Comparison of ENCODE assay signal across 11 cellular contexts in the genomic region with DNA sequence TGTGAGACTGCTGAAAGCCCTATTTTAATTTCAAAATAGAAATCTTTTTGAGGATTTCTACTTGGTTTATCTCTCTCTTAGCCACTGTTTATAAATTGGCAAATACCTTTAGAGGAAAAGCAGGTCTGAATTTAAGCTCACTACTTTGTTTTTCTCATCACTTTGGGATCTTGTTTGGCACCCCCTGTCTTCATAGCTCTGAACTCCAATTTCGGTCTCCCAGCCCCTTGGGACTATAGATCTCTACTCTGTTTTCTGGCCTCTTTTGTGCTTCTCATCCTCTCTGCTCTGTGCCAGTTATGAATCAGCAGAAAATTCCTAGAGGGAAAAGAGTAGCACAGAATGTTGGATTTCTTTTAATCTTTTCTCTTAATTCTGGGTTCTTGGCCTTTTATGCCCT.
DNase-seq lines count a peak whose midpoint lies in the region; ATAC-seq and TF ChIP-seq lines count a peak whose summit lies in the region.
"Had no signal": no experiment of that assay in that cellular context is flagged by ENCODE, and none has a peak within 500 bp of the region (broad histone marks: within the 10 kb centered on the region; RNA-seq: fewer than 3 reads in every experiment).

No MANE protein-coding gene starts in this region.

- TF ChIP-seq CTCF in MM.1S (IDR thresholded peaks at IDR 0.05; ENCODE audit: low read length) (peak; percentile 40), chondrocyte (IDR thresholded peaks at IDR 0.05) (peak; percentile 57)

- no peak overlapping the region for H3K4me3 ChIP-seq in MM.1S (ENCODE audit: low read length)
- no peak overlapping the region for H3K4me3 ChIP-seq in naive thymus-derived CD4-positive, alpha-beta T cell (ENCODE audit: low read length)
- H3K4me3 ChIP-seq: thoracic aorta had no signal

- H3K4me1 Mint-ChIP-seq in chondrocyte (ENCODE audit: low read depth): no peaks in the 10 kb centered on the region
- peaks cover 9 to 76% (median 63%) of the 10 kb centered on the region in 7 donors for H3K4me1 Mint-ChIP-seq in naive thymus-derived CD4-positive, alpha-beta T cell
- H3K4me1 Mint-ChIP-seq in activated T-helper 17 cell treated with anti-CD3 and anti-CD28 coated beads, Interleukin-2, amount 50 U/mL, for 72 hours: peaks cover 17% of the 10 kb centered on the region

- H3K4me3 Mint-ChIP-seq in chondrocyte (ENCODE audit: unreplicated experiment): no peak overlapping the region
- peak overlapping the region in 3 of 10 donors; percentile 33 to 49 (median 36) for H3K4me3 Mint-ChIP-seq in naive thymus-derived CD4-positive, alpha-beta T cell
- no peak overlapping the region for H3K4me3 Mint-ChIP-seq in activated T-helper 17 cell treated with anti-CD3 and anti-CD28 coated beads, Interleukin-2, amount 50 U/mL, for 72 hours

- H4K20me1 ChIP-seq in MM.1S (ENCODE audit: insufficient read depth, low read length): no peaks in the 10 kb centered on the region

- intact Hi-C loops in naive thymus-derived CD4-positive, alpha-beta T cell (cut with micrococcal nuclease): loop anchor here in 1 of 2 donors (1.0 kb wide), 1 partner anchor 236 kb away; no protein-coding TSS in a partner anchor

- peaks cover 8% of the 10 kb centered on the region for H3K9me3 Mint-ChIP-seq in chondrocyte (ENCODE audit: low read depth)
- H3K9me3 Mint-ChIP-seq in naive thymus-derived CD4-positive, alpha-beta T cell: peaks cover 0 to 12% (median 1%) of the 10 kb centered on the region in 11 donors
- peaks cover 1% of the 10 kb centered on the region for H3K9me3 Mint-ChIP-seq in activated T-helper 17 cell treated with anti-CD3 and anti-CD28 coated beads, Interleukin-2, amount 50 U/mL, for 72 hours

- no peaks in the 10 kb centered on the region for H3K36me3 Mint-ChIP-seq in chondrocyte (ENCODE audit: low read depth)
- H3K36me3 Mint-ChIP-seq in naive thymus-derived CD4-positive, alpha-beta T cell: peaks cover 8 to 56% (median 26%) of the 10 kb centered on the region in 5 donors
- H3K36me3 Mint-ChIP-seq in activated T-helper 17 cell treated with anti-CD3 and anti-CD28 coated beads, Interleukin-2, amount 50 U/mL, for 72 hours (ENCODE audit: low read depth): peaks cover 5% of the 10 kb centered on the region

- H3K9me3 ChIP-seq in MM.1S (replicated peaks; ENCODE audit: insufficient read depth, low read length): no peaks in the 10 kb centered on the region
- no peaks in the 10 kb centered on the region for H3K9me3 ChIP-seq in naive thymus-derived CD4-positive, alpha-beta T cell (ENCODE audit: control insufficient read depth in 2 of 3, low read length in 3 of 3)
- H3K9me3 ChIP-seq: thoracic aorta had no signal

- H3K4me2 ChIP-seq in MM.1S (ENCODE audit: low read depth, low read length): no peak overlapping the region

- H3K9ac ChIP-seq in MM.1S (ENCODE audit: low read length): no peak overlapping the region

- H3K4me1 ChIP-seq in MM.1S (ENCODE audit: low read length): peaks cover 4% of the 10 kb centered on the region; the same call in 1 of the 2 replicates
- H3K4me1 ChIP-seq in naive thymus-derived CD4-positive, alpha-beta T cell (ENCODE audit: control insufficient read depth in 2 of 2, insufficient read depth in 2 of 2, low read length in 2 of 2): peaks cover 0 to 28% of the 10 kb centered on the region in 2 donors

- H3K27me3 Mint-ChIP-seq in chondrocyte (ENCODE audit: low read depth): no peaks in the 10 kb centered on the region
- H3K27me3 Mint-ChIP-seq in naive thymus-derived CD4-positive, alpha-beta T cell: no peaks in the 10 kb centered on the region
- no peaks in the 10 kb centered on the region for H3K27me3 Mint-ChIP-seq in activated T-helper 17 cell treated with anti-CD3 and anti-CD28 coated beads, Interleukin-2, amount 50 U/mL, for 72 hours

- no peaks in the 10 kb centered on the region for H3K9me2 ChIP-seq in MM.1S (replicated peaks; ENCODE audit: insufficient read depth, low read length)

- no peaks in the 10 kb centered on the region for H3K36me3 ChIP-seq in MM.1S (replicated peaks; ENCODE audit: insufficient read depth, low read length)
- H3K36me3 ChIP-seq in naive thymus-derived CD4-positive, alpha-beta T cell (ENCODE audit: control insufficient read depth in 2 of 3, insufficient read depth in 3 of 3, low read length in 3 of 3): no peaks in the 10 kb centered on the region
- H3K36me3 ChIP-seq: thoracic aorta had no signal

- H3K27ac ChIP-seq in MM.1S (ENCODE audit: low read length): no peak overlapping the region
- H3K27ac ChIP-seq in naive thymus-derived CD4-positive, alpha-beta T cell (ENCODE audit: low read depth, low read length): no peak overlapping the region
- H3K27ac ChIP-seq: 22Rv1, thoracic aorta had no signal

- DNase-seq in DMS53 (lab: John Stamatoyannopoulos, UW) (peak; percentile 29), DMS53 treated with DMSO at 0.1 percent for 48 hours (lab: John Stamatoyannopoulos, UW; ENCODE audit: unreplicated experiment) (no peak), MM.1S (peak; percentile 7), chondrocyte (ENCODE audit: low spot score) (no peak), NCI-H2081 (lab: John Stamatoyannopoulos, UW) (no peak)
- peak in 4 of 9 donors; percentile 35 to 48 (median 44) for DNase-seq in naive thymus-derived CD4-positive, alpha-beta T cell
- DNase-seq: activated effector memory CD4-positive, alpha-beta T cell treated with anti-CD3 and anti-CD28 coated beads, Interleukin-2, amount 50 U/mL, for 16 hours had no signal

- H3K27ac Mint-ChIP-seq in chondrocyte (ENCODE audit: unreplicated experiment): no peak overlapping the region
- H3K27ac Mint-ChIP-seq in naive thymus-derived CD4-positive, alpha-beta T cell: peak overlapping the region; percentile 1 to 87 (median 62)
- H3K27ac Mint-ChIP-seq in activated T-helper 17 cell treated with anti-CD3 and anti-CD28 coated beads, Interleukin-2, amount 50 U/mL, for 72 hours: no peak overlapping the region

- CTCF ChIA-PET in naive thymus-derived CD4-positive, alpha-beta T cell (lab: Charles Lee): no interaction called here

- POLR2A ChIA-PET in naive thymus-derived CD4-positive, alpha-beta T cell (lab: Charles Lee): interaction anchor here (0.6 to 1.4 kb wide), 3 partner anchors 8 to 122 kb away, joined by 3 to 7 read pairs (median 3); no protein-coding TSS in a partner anchor

- no peaks in the 10 kb centered on the region for H3K79me2 ChIP-seq in MM.1S (ENCODE audit: low read length)

- H3K27me3 ChIP-seq in MM.1S (replicated peaks; ENCODE audit: insufficient read depth, low read length): no peaks in the 10 kb centered on the region
- no peaks in the 10 kb centered on the region for H3K27me3 ChIP-seq in naive thymus-derived CD4-positive, alpha-beta T cell (ENCODE audit: control insufficient read depth in 2 of 2, insufficient read depth in 2 of 2, low read length in 2 of 2)

- H3F3A ChIP-seq in MM.1S (ENCODE audit: insufficient read depth, low read length): no peaks in the 10 kb centered on the region

- no peak overlapping the region for H2AFZ ChIP-seq in MM.1S (ENCODE audit: low read length)

- ATAC-seq in naive thymus-derived CD4-positive, alpha-beta T cell: peak; percentile 48
- no peak for ATAC-seq in activated T-helper 17 cell treated with anti-CD3 and anti-CD28 coated beads, Interleukin-2, amount 50 U/mL, for 72 hours (replicated peaks)
- ATAC-seq in HG02840 (IDR thresholded peaks at IDR 0.05; ENCODE audit: low FRiP score, unreplicated experiment): no peak

Comparison
In these comparisons a context has a peak if more than half of its experiments do, and no peak if none do; other contexts are left out.
1. DNase-seq: peak in DMS53 (single experiment) and MM.1S (single experiment); none in DMS53 treated with DMSO at 0.1 percent for 48 hours (single experiment), chondrocyte (single experiment) and NCI-H2081 (0 of 2).
2. H3K27ac Mint-ChIP-seq: peak in naive thymus-derived CD4-positive, alpha-beta T cell (9 of 9); none in chondrocyte (single experiment) and activated T-helper 17 cell treated with anti-CD3 and anti-CD28 coated beads, Interleukin-2, amount 50 U/mL, for 72 hours (single experiment).